ENCODE assay signal across 21 cellular contexts in genomic region chr6:137175157-137175889, GRCh38. TPM values are rescaled to one million over a fixed set of nuclear protein-coding genes. Genes with fewer than 3 reads are reported as not detected.
A peak's percentile ranks its signal among the peaks of the same experiment; 100 is the strongest.
DNase-seq lines count a peak whose midpoint lies in the region; ATAC-seq and TF ChIP-seq lines count a peak whose summit lies in the region.
"Had no signal": no experiment of that assay in that cellular context is flagged by ENCODE, and none has a peak within 500 bp of the region (broad histone marks: within the 10 kb centered on the region; RNA-seq: fewer than 3 reads in every experiment).

No MANE protein-coding gene starts in this region.

- peaks cover 8% of the 10 kb centered on the region for H3K4me1 Mint-ChIP-seq in activated CD4-positive, alpha-beta T cell treated with anti-CD3 and anti-CD28 coated beads, Interleukin-2, amount 10 ng/mL, durations not matched to agents 24 days and 14 days
- peaks cover 59% of the 10 kb centered on the region for H3K4me1 Mint-ChIP-seq in dendritic cell treated with granulocyte-macrophage colony-stimulating factor and Interleukin-4, amounts not matched to agents 40 ng/mL and 50 ng/mL, for 4 days (ENCODE audit: low read depth)

- H3K27ac ChIP-seq in right cardiac atrium (ENCODE audit: low read length) (peak overlapping the region; percentile 88), testis (peak overlapping the region in 1 of 2 donors; percentile 26), ovary (no peak overlapping the region), sigmoid colon (no peak overlapping the region)
- H3K27ac ChIP-seq: 22Rv1, SJCRH30 had no signal

- no peak overlapping the region for H3K4me3 Mint-ChIP-seq in activated CD4-positive, alpha-beta T cell treated with anti-CD3 and anti-CD28 coated beads, Interleukin-2, amount 10 ng/mL, durations not matched to agents 24 days and 14 days
- no peak overlapping the region for H3K4me3 Mint-ChIP-seq in dendritic cell treated with granulocyte-macrophage colony-stimulating factor and Interleukin-4, amounts not matched to agents 40 ng/mL and 50 ng/mL, for 4 days

- ATAC-seq in right cardiac atrium: peak; percentile 87 to 90

- H3K9me3 ChIP-seq in right cardiac atrium (ENCODE audit: control insufficient read depth, low read length) (no peaks in the 10 kb centered on the region), testis (no peaks in the 10 kb centered on the region), ovary (no peaks in the 10 kb centered on the region), sigmoid colon (no peaks in the 10 kb centered on the region)
- H3K9me3 ChIP-seq: SJCRH30 had no signal

- H3K4me1 ChIP-seq in right cardiac atrium (ENCODE audit: control insufficient read depth, insufficient read depth, low read length) (peaks cover 3% of the 10 kb centered on the region), testis (peaks cover 20% of the 10 kb centered on the region), ovary (ENCODE audit: insufficient read depth) (no peaks in the 10 kb centered on the region), sigmoid colon (no peaks in the 10 kb centered on the region)
- H3K4me1 ChIP-seq: SJCRH30 had no signal

- TF ChIP-seq CTCF in testis (IDR thresholded peaks at IDR 0.05) (no peak), ovary (IDR thresholded peaks at IDR 0.05) (no peak), sigmoid colon (IDR thresholded peaks at IDR 0.05) (no peak)

- H3K27me3 Mint-ChIP-seq in activated CD4-positive, alpha-beta T cell treated with anti-CD3 and anti-CD28 coated beads, Interleukin-2, amount 10 ng/mL, durations not matched to agents 24 days and 14 days: peaks cover 16% of the 10 kb centered on the region
- H3K27me3 Mint-ChIP-seq in dendritic cell treated with granulocyte-macrophage colony-stimulating factor and Interleukin-4, amounts not matched to agents 40 ng/mL and 50 ng/mL, for 4 days: no peaks in the 10 kb centered on the region

- intact Hi-C loops in activated CD4-positive, alpha-beta T cell treated with anti-CD3 and anti-CD28 coated beads, Interleukin-2, amount 10 ng/mL, durations not matched to agents 24 days and 14 days (cut with micrococcal nuclease): no loop called here
- intact Hi-C loops in dendritic cell treated with granulocyte-macrophage colony-stimulating factor and Interleukin-4, amounts not matched to agents 40 ng/mL and 50 ng/mL, for 4 days (cut with micrococcal nuclease): no loop called here
- intact Hi-C loops in right cardiac atrium (cut with DNase I): no loop called here
- intact Hi-C loops in testis (cut with DNase I; ENCODE audit: low total_unique reads): no loop called here
- intact Hi-C loops in ovary (cut with DNase I): no loop called here
- intact Hi-C loops in sigmoid colon (cut with DNase I): no loop called here

- peak; percentile 44 for DNase-seq in activated CD4-positive, alpha-beta T cell treated with anti-CD3 and anti-CD28 coated beads, Interleukin-2, amount 10 ng/mL, durations not matched to agents 24 days and 14 days
- no peak for DNase-seq in activated CD4-positive, alpha-beta T cell treated with anti-CD3 and anti-CD28 coated beads for 1 hour
- DNase-seq in right cardiac atrium: no peak
- DNase-seq in testis: peak; percentile 39
- no peak for DNase-seq in ovary
- DNase-seq in mucosa of gallbladder (ENCODE audit: low spot score): no peak
- no peak for DNase-seq in sigmoid colon
- DNase-seq: DMS 273 treated with DMSO at 0.1 percent for 48 hours, GDM1, NCI-H1417, NCI-H187, NCI-H2107, NCI-H2227 treated with DMSO at 0.1 percent for 48 hours, NCI-H524, NCI-H82, RPMI8226, SJCRH30 had no signal

- H3K27me3 ChIP-seq in right cardiac atrium (ENCODE audit: control insufficient read depth, insufficient read depth) (no peaks in the 10 kb centered on the region), testis (no peaks in the 10 kb centered on the region), ovary (no peaks in the 10 kb centered on the region), sigmoid colon (no peaks in the 10 kb centered on the region)
- H3K27me3 ChIP-seq: SJCRH30 had no signal

- H3K4me3 ChIP-seq in right cardiac atrium (ENCODE audit: low read length) (no peak overlapping the region), testis (no peak overlapping the region), ovary (no peak overlapping the region), sigmoid colon (no peak overlapping the region)
- H3K4me3 ChIP-seq: SJCRH30 had no signal

- H3K9me3 Mint-ChIP-seq in activated CD4-positive, alpha-beta T cell treated with anti-CD3 and anti-CD28 coated beads, Interleukin-2, amount 10 ng/mL, durations not matched to agents 24 days and 14 days: peaks cover 14% of the 10 kb centered on the region
- H3K9me3 Mint-ChIP-seq in dendritic cell treated with granulocyte-macrophage colony-stimulating factor and Interleukin-4, amounts not matched to agents 40 ng/mL and 50 ng/mL, for 4 days: peaks cover under 1% of the 10 kb centered on the region

- H3K36me3 Mint-ChIP-seq in activated CD4-positive, alpha-beta T cell treated with anti-CD3 and anti-CD28 coated beads, Interleukin-2, amount 10 ng/mL, durations not matched to agents 24 days and 14 days (ENCODE audit: low read depth): no peaks in the 10 kb centered on the region
- no peaks in the 10 kb centered on the region for H3K36me3 Mint-ChIP-seq in dendritic cell treated with granulocyte-macrophage colony-stimulating factor and Interleukin-4, amounts not matched to agents 40 ng/mL and 50 ng/mL, for 4 days (ENCODE audit: low read depth)

- 32% methylated on average over 4 of the region's 4 CpGs for WGBS in right cardiac atrium
- WGBS in testis, 2 donors: 27 to 55% methylated on average over 4 of the region's 4 CpGs
- 10 to 30% (median 12%) methylated on average over 4 of the region's 4 CpGs for WGBS in ovary, 3 donors
- 33 to 65% methylated on average over 4 of the region's 4 CpGs for WGBS in sigmoid colon, 2 donors

- TF ChIP-seq EP300 in ovary (IDR thresholded peaks at IDR 0.05) (no peak), sigmoid colon (IDR thresholded peaks at IDR 0.05) (no peak)

- H3K36me3 ChIP-seq in testis (ENCODE audit: low read depth, missing control alignments) (no peaks in the 10 kb centered on the region), ovary (no peaks in the 10 kb centered on the region), sigmoid colon (no peaks in the 10 kb centered on the region)
- H3K36me3 ChIP-seq: SJCRH30 had no signal

- no peak for TF ChIP-seq POLR2A in testis (IDR thresholded peaks at IDR 0.05)
- no peak for TF ChIP-seq POLR2A in ovary (IDR thresholded peaks at IDR 0.05)
- TF ChIP-seq POLR2A in sigmoid colon (IDR thresholded peaks at IDR 0.05): no peak

- no peak overlapping the region for H3K27ac Mint-ChIP-seq in activated CD4-positive, alpha-beta T cell treated with anti-CD3 and anti-CD28 coated beads, Interleukin-2, amount 10 ng/mL, durations not matched to agents 24 days and 14 days
- H3K27ac Mint-ChIP-seq in dendritic cell treated with granulocyte-macrophage colony-stimulating factor and Interleukin-4, amounts not matched to agents 40 ng/mL and 50 ng/mL, for 4 days: peak overlapping the region; percentile 72

RNA-seq across cellular contexts. Expression of gene IL22RA2, which starts 1.9 kb away (rescaled TPM):
- not detected in 2 replicates for total RNA-seq in activated CD4-positive, alpha-beta T cell treated with anti-CD3 and anti-CD28 coated beads, Interleukin-2, amount 10 ng/mL, durations not matched to agents 24 days and 14 days
- under 1 TPM in 3 of 4 donors, not detected in 1; 0.09 to 0.14 (median 0.11) TPM for total RNA-seq in right cardiac atrium
- 0.05 TPM for polyA plus RNA-seq in right cardiac atrium
- not detected for total RNA-seq in testis
- polyA plus RNA-seq in testis (ENCODE audit: insufficient read depth, low read depth, low replicate concordance): not detected
- total RNA-seq in ovary: not detected
- polyA plus RNA-seq in ovary: not detected
- total RNA-seq in mucosa of gallbladder: not detected
- not detected for total RNA-seq in sigmoid colon
- polyA plus RNA-seq in sigmoid colon: under 1 TPM in 1 of 3 donors, not detected in 2; 0.35 TPM
- total RNA-seq: H4, SJCRH30 had no signal
- polyA plus RNA-seq: AG04450 had no signal

RNA-seq across cellular contexts. Expression of gene IFNGR1, which starts 43.9 kb away (rescaled TPM):
- 13.9 and 14.4 TPM in 2 replicates for total RNA-seq in activated CD4-positive, alpha-beta T cell treated with anti-CD3 and anti-CD28 coated beads, Interleukin-2, amount 10 ng/mL, durations not matched to agents 24 days and 14 days
- total RNA-seq in right cardiac atrium (100 to 1,000 TPM; 115 to 157 (median 141) TPM), testis (10 to 100 TPM; 46.4 to 47.8 TPM), ovary (10 to 100 TPM; 37.1 to 95.2 (median 52.5) TPM), mucosa of gallbladder (77.9 TPM), sigmoid colon (10 to 100 TPM; 47.4 to 67.1 (median 62.3) TPM)
- polyA plus RNA-seq in right cardiac atrium (125 TPM), testis (ENCODE audit: insufficient read depth, low read depth, low replicate concordance) (49.6 TPM), ovary (10 to 100 TPM; 55.5 to 62.9 TPM), sigmoid colon (100 to 1,000 TPM in 1 of 3 donors, 10 to 100 TPM in 2; 32.4 to 116 (median 52.7) TPM)

Comparison
In these comparisons a context has a peak if more than half of its experiments do, and no peak if none do; other contexts are left out.
1. DNase-seq: peak in activated CD4-positive, alpha-beta T cell treated with anti-CD3 and anti-CD28 coated beads, Interleukin-2, amount 10 ng/mL, durations not matched to agents 24 days and 14 days (single experiment) and testis (single experiment); none in activated CD4-positive, alpha-beta T cell treated with anti-CD3 and anti-CD28 coated beads for 1 hour (single experiment), right cardiac atrium (0 of 3), ovary (0 of 5), mucosa of gallbladder (single experiment) and sigmoid colon (single experiment).